Comparison of ENCODE assay signal across 9 cellular contexts in genomic region chr2:108629417-108629816, GRCh38.
A peak's percentile ranks its signal among the peaks of the same experiment; 100 is the strongest.
DNase-seq lines count a peak whose midpoint lies in the region; ATAC-seq lines count a peak whose summit lies in the region.
"Had no signal": no experiment of that assay in that cellular context is flagged by ENCODE, and none has a peak within 500 bp of the region (broad histone marks: within the 10 kb centered on the region; RNA-seq: fewer than 3 reads in every experiment).

No MANE protein-coding gene starts in this region.

- no peak overlapping the region for H4K91ac ChIP-seq in mesenchymal stem cell (ENCODE audit: low read length)

- H3K4ac ChIP-seq in mesenchymal stem cell (ENCODE audit: low read depth in 1 of 2, low read length in 2 of 2), result no peak overlapping the region

- H3K9ac ChIP-seq in mesenchymal stem cell (ENCODE audit: low read length), result no peak overlapping the region

- WGBS in mesenchymal stem cell, result no CpG with 5 or more reads among the region's 1 CpG

- no peaks in the 10 kb centered on the region for H3K27me3 ChIP-seq in mesenchymal stem cell (ENCODE audit: control insufficient read depth in 1 of 2, insufficient read depth in 1 of 2, low read length in 2 of 2)

- no peak overlapping the region for H2AFZ ChIP-seq in mesenchymal stem cell (ENCODE audit: low read depth, low read length)

- H2BK120ac ChIP-seq in mesenchymal stem cell (ENCODE audit: low read depth, low read length), result no peak overlapping the region

- no peak for DNase-seq in activated naive CD4-positive, alpha-beta T cell (lab: John Stamatoyannopoulos, UW)
- DNase-seq in T-cell, result no peak
- DNase-seq in mesenchymal stem cell, result no peak
- DNase-seq in HPDE6-E6E7 (ENCODE audit: extremely low spot score), result no peak
- no peak for DNase-seq in GOT3 (lab: John Stamatoyannopoulos, UW)
- no peak for DNase-seq in C1 segment of cervical spinal cord (lab: John Stamatoyannopoulos, UW)
- DNase-seq: NCI-H1436 had no signal

- H2BK12ac ChIP-seq in mesenchymal stem cell (ENCODE audit: low read length in 2 of 2), result no peak overlapping the region

- peaks cover 21% of the 10 kb centered on the region for H3K4me1 ChIP-seq in mesenchymal stem cell (ENCODE audit: control insufficient read depth, insufficient read depth, low read depth, low read length)

- CTCF ChIA-PET in T-cell (lab: Charles Lee), result interaction anchor here in 1 of 2 donors (0.7 to 1.8 kb wide), 8 partner anchors 8 to 111 kb away, joined by 3 to 7 read pairs (median 5); no protein-coding TSS in a partner anchor

- H3K4me3 Mint-ChIP-seq in activated naive CD4-positive, alpha-beta T cell treated with anti-CD3 and anti-CD28 coated beads, Interleukin-2, amount 50 U/mL, for 24 hours, result peak overlapping the region; percentile 2
- H3K4me3 Mint-ChIP-seq in T-cell, result peak overlapping the region; percentile 29 to 47 (median 30)

- no peaks in the 10 kb centered on the region for H3K79me1 ChIP-seq in mesenchymal stem cell (replicated peaks; ENCODE audit: low read length, poor library complexity, severe bottlenecking)

- no peak overlapping the region for H3K14ac ChIP-seq in mesenchymal stem cell (ENCODE audit: low read length in 2 of 2)

- no peak overlapping the region for H2BK5ac ChIP-seq in mesenchymal stem cell (ENCODE audit: low read depth, low read length, poor library complexity, severe bottlenecking)

- no peaks in the 10 kb centered on the region for H3K9me3 Mint-ChIP-seq in activated naive CD4-positive, alpha-beta T cell treated with anti-CD3 and anti-CD28 coated beads, Interleukin-2, amount 50 U/mL, for 24 hours
- no peaks in the 10 kb centered on the region for H3K9me3 Mint-ChIP-seq in T-cell

- no peak overlapping the region for H3K18ac ChIP-seq in mesenchymal stem cell (ENCODE audit: low read depth in 1 of 2, low read length in 2 of 2)

- no peak overlapping the region for H3K27ac ChIP-seq in mesenchymal stem cell (ENCODE audit: low read length, poor library complexity, severe bottlenecking)

- no peak overlapping the region for H4K8ac ChIP-seq in mesenchymal stem cell (ENCODE audit: low read length)

- no peaks in the 10 kb centered on the region for H3K27me3 Mint-ChIP-seq in activated naive CD4-positive, alpha-beta T cell treated with anti-CD3 and anti-CD28 coated beads, Interleukin-2, amount 50 U/mL, for 24 hours
- no peaks in the 10 kb centered on the region for H3K27me3 Mint-ChIP-seq in T-cell

- H3K27ac Mint-ChIP-seq in activated naive CD4-positive, alpha-beta T cell treated with anti-CD3 and anti-CD28 coated beads, Interleukin-2, amount 50 U/mL, for 24 hours, result peak overlapping the region; percentile 83
- peak overlapping the region; percentile 68 to 82 for H3K27ac Mint-ChIP-seq in T-cell

- no peaks in the 10 kb centered on the region for H3K9me3 ChIP-seq in mesenchymal stem cell (ENCODE audit: control insufficient read depth, low read length)

- H3K4me1 Mint-ChIP-seq in activated naive CD4-positive, alpha-beta T cell treated with anti-CD3 and anti-CD28 coated beads, Interleukin-2, amount 50 U/mL, for 24 hours, result peaks cover 80% of the 10 kb centered on the region
- peaks cover 81% of the 10 kb centered on the region in 3 donors for H3K4me1 Mint-ChIP-seq in T-cell

- no peak overlapping the region for H3K4me3 ChIP-seq in mesenchymal stem cell (ENCODE audit: insufficient read depth in 1 of 2, low read depth in 1 of 2, low read length in 2 of 2)

- ATAC-seq in HG02840 (IDR thresholded peaks at IDR 0.05; ENCODE audit: low FRiP score, unreplicated experiment), result peak; percentile 67
- peak in 3 of 4 experiments; percentile 59 to 66 (median 61) for ATAC-seq in T-cell (replicated peaks in 1 of 4)

- H3K4me2 ChIP-seq in mesenchymal stem cell (ENCODE audit: low read length, poor library complexity, severe bottlenecking), result no peak overlapping the region

- no peak overlapping the region for H2AK5ac ChIP-seq in mesenchymal stem cell (ENCODE audit: low read length, severe bottlenecking)

- no peak overlapping the region for H3K23ac ChIP-seq in mesenchymal stem cell (ENCODE audit: low read length in 2 of 2)

- POLR2A ChIA-PET in T-cell (lab: Charles Lee), result interaction anchor here (0.5 to 1.4 kb wide), 6 partner anchors 9 to 179 kb away, joined by 3 to 9 read pairs (median 4); no protein-coding TSS in a partner anchor

- H3K36me3 ChIP-seq in mesenchymal stem cell (ENCODE audit: control insufficient read depth in 1 of 2, insufficient read depth in 2 of 2, low read depth in 1 of 2, low read length in 2 of 2), result peaks cover 0 to 3% of the 10 kb centered on the region in 2 experiments

- H2BK15ac ChIP-seq in mesenchymal stem cell (ENCODE audit: low read depth, poor library complexity, severe bottlenecking), result no peak overlapping the region

- peaks cover 2% of the 10 kb centered on the region for H3K36me3 Mint-ChIP-seq in activated naive CD4-positive, alpha-beta T cell treated with anti-CD3 and anti-CD28 coated beads, Interleukin-2, amount 50 U/mL, for 24 hours
- peaks cover 23% of the 10 kb centered on the region for H3K36me3 Mint-ChIP-seq in T-cell
